In genomic region chr22:30425616-30426394, GRCh38 we compare ENCODE assay signal across 1 cellular context.
A peak's percentile ranks its signal among the peaks of the same experiment; 100 is the strongest.
TF ChIP-seq lines count a peak whose summit lies in the region.

TSS of gene MTFP1 (plus strand) at chr22:30425768. CDS start at chr22:30425880, 112 bp downstream.

TF ChIP-seq in K562, 482 proteins besides CTCF, POLR2A, EP300 and RAD21 (continued from another document and continues in another):
- TF ChIP-seq, protein P1, sequence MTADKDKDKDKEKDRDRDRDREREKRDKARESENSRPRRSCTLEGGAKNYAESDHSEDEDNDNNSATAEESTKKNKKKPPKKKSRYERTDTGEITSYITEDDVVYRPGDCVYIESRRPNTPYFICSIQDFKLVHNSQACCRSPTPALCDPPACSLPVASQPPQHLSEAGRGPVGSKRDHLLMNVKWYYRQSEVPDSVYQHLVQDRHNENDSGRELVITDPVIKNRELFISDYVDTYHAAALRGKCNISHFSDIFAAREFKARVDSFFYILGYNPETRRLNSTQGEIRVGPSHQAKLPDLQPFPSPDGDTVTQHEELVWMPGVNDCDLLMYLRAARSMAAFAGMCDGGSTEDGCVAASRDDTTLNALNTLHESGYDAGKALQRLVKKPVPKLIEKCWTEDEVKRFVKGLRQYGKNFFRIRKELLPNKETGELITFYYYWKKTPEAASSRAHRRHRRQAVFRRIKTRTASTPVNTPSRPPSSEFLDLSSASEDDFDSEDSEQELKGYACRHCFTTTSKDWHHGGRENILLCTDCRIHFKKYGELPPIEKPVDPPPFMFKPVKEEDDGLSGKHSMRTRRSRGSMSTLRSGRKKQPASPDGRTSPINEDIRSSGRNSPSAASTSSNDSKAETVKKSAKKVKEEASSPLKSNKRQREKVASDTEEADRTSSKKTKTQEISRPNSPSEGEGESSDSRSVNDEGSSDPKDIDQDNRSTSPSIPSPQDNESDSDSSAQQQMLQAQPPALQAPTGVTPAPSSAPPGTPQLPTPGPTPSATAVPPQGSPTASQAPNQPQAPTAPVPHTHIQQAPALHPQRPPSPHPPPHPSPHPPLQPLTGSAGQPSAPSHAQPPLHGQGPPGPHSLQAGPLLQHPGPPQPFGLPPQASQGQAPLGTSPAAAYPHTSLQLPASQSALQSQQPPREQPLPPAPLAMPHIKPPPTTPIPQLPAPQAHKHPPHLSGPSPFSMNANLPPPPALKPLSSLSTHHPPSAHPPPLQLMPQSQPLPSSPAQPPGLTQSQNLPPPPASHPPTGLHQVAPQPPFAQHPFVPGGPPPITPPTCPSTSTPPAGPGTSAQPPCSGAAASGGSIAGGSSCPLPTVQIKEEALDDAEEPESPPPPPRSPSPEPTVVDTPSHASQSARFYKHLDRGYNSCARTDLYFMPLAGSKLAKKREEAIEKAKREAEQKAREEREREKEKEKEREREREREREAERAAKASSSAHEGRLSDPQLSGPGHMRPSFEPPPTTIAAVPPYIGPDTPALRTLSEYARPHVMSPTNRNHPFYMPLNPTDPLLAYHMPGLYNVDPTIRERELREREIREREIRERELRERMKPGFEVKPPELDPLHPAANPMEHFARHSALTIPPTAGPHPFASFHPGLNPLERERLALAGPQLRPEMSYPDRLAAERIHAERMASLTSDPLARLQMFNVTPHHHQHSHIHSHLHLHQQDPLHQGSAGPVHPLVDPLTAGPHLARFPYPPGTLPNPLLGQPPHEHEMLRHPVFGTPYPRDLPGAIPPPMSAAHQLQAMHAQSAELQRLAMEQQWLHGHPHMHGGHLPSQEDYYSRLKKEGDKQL (CRISPR knock-in tag; IDR thresholded peaks at IDR 0.05; ENCODE audit: borderline replicate concordance) = no peak
- TF ChIP-seq, protein P2, sequence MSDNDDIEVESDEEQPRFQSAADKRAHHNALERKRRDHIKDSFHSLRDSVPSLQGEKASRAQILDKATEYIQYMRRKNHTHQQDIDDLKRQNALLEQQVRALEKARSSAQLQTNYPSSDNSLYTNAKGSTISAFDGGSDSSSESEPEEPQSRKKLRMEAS (CRISPR knock-in tag; IDR thresholded peaks at IDR 0.05) = peak; percentile 52; the same call in 1 of the 2 replicates
- TF ChIP-seq IRF2 (CRISPR knock-in tag; IDR thresholded peaks at IDR 0.05) (no peak), SMARCE1 (IDR thresholded peaks at IDR 0.05) (no peak), MXD1 (CRISPR knock-in tag; IDR thresholded peaks at IDR 0.05; ENCODE audit: borderline replicate concordance, poor library complexity, severe bottlenecking) (no peak), ARID4B (CRISPR knock-in tag; IDR thresholded peaks at IDR 0.05) (no peak), EHMT2 (IDR thresholded peaks at IDR 0.05) (no peak), MTA1 (IDR thresholded peaks at IDR 0.05; ENCODE audit: borderline replicate concordance) (no peak), HDAC1 (IDR thresholded peaks at IDR 0.05) (peak in 1 of 2 experiments; percentile 34; a peak in 1 of 4 replicates), POLR2G (IDR thresholded peaks at IDR 0.05; ENCODE audit: low read depth, low read length) (peak; percentile 88), ZNF384 (IDR thresholded peaks at IDR 0.05; ENCODE audit: low read depth, low read length) (no peak), MEF2D (tag; conservative IDR thresholded peaks at IDR 0.05; ENCODE audit: low read depth) (no peak), RBM15 (IDR thresholded peaks at IDR 0.05; ENCODE audit: insufficient read depth, low read length) (no peak), ELF4 (CRISPR knock-in tag; IDR thresholded peaks at IDR 0.05) (no peak), ZNF76 (CRISPR knock-in tag; IDR thresholded peaks at IDR 0.05; ENCODE audit: borderline replicate concordance) (no peak), HOXB6 (CRISPR knock-in tag; IDR thresholded peaks at IDR 0.05; ENCODE audit: borderline replicate concordance) (no peak), RBM14 (IDR thresholded peaks at IDR 0.05; ENCODE audit: borderline replicate concordance, insufficient read depth, low read depth, low read length) (no peak), SRSF9 (IDR thresholded peaks at IDR 0.05; ENCODE audit: borderline replicate concordance, low read depth, low read length) (no peak), ELF1 (tag; IDR thresholded peaks at IDR 0.05) (no peak), CREM (IDR thresholded peaks at IDR 0.05; ENCODE audit: low read depth) (0 out of 2 replicates have a peak, but pooled peaks have one; percentile 31), ZNF41 (CRISPR knock-in tag; conservative IDR thresholded peaks at IDR 0.05) (no peak), BRF1 (IDR thresholded peaks at IDR 0.05; ENCODE audit: borderline replicate concordance, extremely low read depth, insufficient read length) (no peak), IFI16 (CRISPR knock-in tag; IDR thresholded peaks at IDR 0.05) (no peak), EZH2 (IDR thresholded peaks at IDR 0.05; ENCODE audit: borderline replicate concordance, low read depth, low read length) (no peak), SAFB2 (IDR thresholded peaks at IDR 0.05; ENCODE audit: borderline replicate concordance, low read depth, low read length, severe bottlenecking) (no peak), MLX (CRISPR knock-in tag; conservative IDR thresholded peaks at IDR 0.05) (no peak), GTF2E2 (tag; IDR thresholded peaks at IDR 0.05) (no peak), BACH1 (tag; IDR thresholded peaks at IDR 0.05) (no peak), MAFG (tag; conservative IDR thresholded peaks at IDR 0.05) (no peak), RB1 (IDR thresholded peaks at IDR 0.05; ENCODE audit: low read depth) (peak; percentile 28; the same call in 1 of the 2 replicates), CREB1 (IDR thresholded peaks at IDR 0.05) (no peak), CREB1 (CRISPR knock-in tag; IDR thresholded peaks at IDR 0.05) (no peak), ZNF146 (CRISPR knock-in tag; IDR thresholded peaks at IDR 0.05; ENCODE audit: unreplicated experiment) (no peak), MTA2 (IDR thresholded peaks at IDR 0.05; ENCODE audit: low read depth) (no peak), ZNF695 (CRISPR knock-in tag; IDR thresholded peaks at IDR 0.05) (no peak), ZNF431 (CRISPR knock-in tag; IDR thresholded peaks at IDR 0.05) (no peak), STAT5A (IDR thresholded peaks at IDR 0.05; ENCODE audit: borderline replicate concordance, low read length) (no peak), TCFL5 (CRISPR knock-in tag; conservative IDR thresholded peaks at IDR 0.05) (no peak), ZBTB17 (CRISPR knock-in tag; IDR thresholded peaks at IDR 0.05) (no peak), RBBP5 (IDR thresholded peaks at IDR 0.05; ENCODE audit: borderline replicate concordance, insufficient read depth, low read length, poor library complexity, severe bottlenecking) (peak; percentile 76), ZNF589 (CRISPR knock-in tag; IDR thresholded peaks at IDR 0.05; ENCODE audit: low read depth) (no peak)
- TF ChIP-seq, protein P3, sequence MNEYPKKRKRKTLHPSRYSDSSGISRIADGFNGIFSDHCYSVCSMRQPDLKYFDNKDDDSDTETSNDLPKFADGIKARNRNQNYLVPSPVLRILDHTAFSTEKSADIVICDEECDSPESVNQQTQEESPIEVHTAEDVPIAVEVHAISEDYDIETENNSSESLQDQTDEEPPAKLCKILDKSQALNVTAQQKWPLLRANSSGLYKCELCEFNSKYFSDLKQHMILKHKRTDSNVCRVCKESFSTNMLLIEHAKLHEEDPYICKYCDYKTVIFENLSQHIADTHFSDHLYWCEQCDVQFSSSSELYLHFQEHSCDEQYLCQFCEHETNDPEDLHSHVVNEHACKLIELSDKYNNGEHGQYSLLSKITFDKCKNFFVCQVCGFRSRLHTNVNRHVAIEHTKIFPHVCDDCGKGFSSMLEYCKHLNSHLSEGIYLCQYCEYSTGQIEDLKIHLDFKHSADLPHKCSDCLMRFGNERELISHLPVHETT (CRISPR knock-in tag; conservative IDR thresholded peaks at IDR 0.05 in 1 of 2, IDR thresholded peaks at IDR 0.05 in 1 of 2) = peak in 1 of 2 experiments; percentile 9; a peak in 1 of 4 replicates
- TF ChIP-seq, protein P4, sequence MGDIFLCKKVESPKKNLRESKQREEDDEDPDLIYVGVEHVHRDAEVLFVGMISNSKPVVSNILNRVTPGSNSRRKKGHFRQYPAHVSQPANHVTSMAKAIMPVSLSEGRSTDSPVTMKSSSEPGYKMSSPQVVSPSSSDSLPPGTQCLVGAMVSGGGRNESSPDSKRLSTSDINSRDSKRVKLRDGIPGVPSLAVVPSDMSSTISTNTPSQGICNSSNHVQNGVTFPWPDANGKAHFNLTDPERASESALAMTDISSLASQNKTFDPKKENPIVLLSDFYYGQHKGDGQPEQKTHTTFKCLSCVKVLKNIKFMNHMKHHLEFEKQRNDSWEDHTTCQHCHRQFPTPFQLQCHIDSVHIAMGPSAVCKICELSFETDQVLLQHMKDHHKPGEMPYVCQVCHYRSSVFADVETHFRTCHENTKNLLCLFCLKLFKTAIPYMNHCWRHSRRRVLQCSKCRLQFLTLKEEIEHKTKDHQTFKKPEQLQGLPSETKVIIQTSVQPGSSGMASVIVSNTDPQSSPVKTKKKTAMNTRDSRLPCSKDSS (IDR thresholded peaks at IDR 0.05; ENCODE audit: low read depth, partially characterized antibody) = no peak
- TF ChIP-seq, protein P5, sequence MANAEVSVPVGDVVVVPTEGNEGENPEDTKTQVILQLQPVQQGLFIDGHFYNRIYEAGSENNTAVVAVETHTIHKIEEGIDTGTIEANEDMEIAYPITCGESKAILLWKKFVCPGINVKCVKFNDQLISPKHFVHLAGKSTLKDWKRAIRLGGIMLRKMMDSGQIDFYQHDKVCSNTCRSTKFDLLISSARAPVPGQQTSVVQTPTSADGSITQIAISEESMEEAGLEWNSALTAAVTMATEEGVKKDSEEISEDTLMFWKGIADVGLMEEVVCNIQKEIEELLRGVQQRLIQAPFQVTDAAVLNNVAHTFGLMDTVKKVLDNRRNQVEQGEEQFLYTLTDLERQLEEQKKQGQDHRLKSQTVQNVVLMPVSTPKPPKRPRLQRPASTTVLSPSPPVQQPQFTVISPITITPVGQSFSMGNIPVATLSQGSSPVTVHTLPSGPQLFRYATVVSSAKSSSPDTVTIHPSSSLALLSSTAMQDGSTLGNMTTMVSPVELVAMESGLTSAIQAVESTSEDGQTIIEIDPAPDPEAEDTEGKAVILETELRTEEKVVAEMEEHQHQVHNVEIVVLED (CRISPR knock-in tag; IDR thresholded peaks at IDR 0.05) = no peak
- TF ChIP-seq, protein P6, sequence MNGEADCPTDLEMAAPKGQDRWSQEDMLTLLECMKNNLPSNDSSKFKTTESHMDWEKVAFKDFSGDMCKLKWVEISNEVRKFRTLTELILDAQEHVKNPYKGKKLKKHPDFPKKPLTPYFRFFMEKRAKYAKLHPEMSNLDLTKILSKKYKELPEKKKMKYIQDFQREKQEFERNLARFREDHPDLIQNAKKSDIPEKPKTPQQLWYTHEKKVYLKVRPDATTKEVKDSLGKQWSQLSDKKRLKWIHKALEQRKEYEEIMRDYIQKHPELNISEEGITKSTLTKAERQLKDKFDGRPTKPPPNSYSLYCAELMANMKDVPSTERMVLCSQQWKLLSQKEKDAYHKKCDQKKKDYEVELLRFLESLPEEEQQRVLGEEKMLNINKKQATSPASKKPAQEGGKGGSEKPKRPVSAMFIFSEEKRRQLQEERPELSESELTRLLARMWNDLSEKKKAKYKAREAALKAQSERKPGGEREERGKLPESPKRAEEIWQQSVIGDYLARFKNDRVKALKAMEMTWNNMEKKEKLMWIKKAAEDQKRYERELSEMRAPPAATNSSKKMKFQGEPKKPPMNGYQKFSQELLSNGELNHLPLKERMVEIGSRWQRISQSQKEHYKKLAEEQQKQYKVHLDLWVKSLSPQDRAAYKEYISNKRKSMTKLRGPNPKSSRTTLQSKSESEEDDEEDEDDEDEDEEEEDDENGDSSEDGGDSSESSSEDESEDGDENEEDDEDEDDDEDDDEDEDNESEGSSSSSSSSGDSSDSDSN (IDR thresholded peaks at IDR 0.05; ENCODE audit: borderline replicate concordance in 1 of 2, low read depth in 2 of 2, low read length in 2 of 2) = peak; percentile 71 to 85; a peak in 3 of 4 replicates
- TF ChIP-seq, protein P7, sequence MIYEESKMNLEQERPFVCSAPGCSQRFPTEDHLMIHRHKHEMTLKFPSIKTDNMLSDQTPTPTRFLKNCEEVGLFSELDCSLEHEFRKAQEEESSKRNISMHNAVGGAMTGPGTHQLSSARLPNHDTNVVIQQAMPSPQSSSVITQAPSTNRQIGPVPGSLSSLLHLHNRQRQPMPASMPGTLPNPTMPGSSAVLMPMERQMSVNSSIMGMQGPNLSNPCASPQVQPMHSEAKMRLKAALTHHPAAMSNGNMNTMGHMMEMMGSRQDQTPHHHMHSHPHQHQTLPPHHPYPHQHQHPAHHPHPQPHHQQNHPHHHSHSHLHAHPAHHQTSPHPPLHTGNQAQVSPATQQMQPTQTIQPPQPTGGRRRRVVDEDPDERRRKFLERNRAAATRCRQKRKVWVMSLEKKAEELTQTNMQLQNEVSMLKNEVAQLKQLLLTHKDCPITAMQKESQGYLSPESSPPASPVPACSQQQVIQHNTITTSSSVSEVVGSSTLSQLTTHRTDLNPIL (CRISPR knock-in tag; IDR thresholded peaks at IDR 0.05) = no peak
